ENCODE assay signal across 8 cellular contexts in genomic region chr3:48952510-48953118, GRCh38. TPM values are rescaled to one million over a fixed set of nuclear protein-coding genes. Genes with fewer than 3 reads are reported as not detected.
DNase-seq lines count a peak whose midpoint lies in the region; ATAC-seq and TF ChIP-seq lines count a peak whose summit lies in the region.

No MANE protein-coding gene starts in this region.

- H3K27ac ChIP-seq in heart right ventricle: no peak overlapping the region

- DNase-seq in Calu3 (peak; percentile 60), NAMALWA (ENCODE audit: low spot score) (peak; percentile 4), heart right ventricle (peak; percentile 22 to 24), GM19240 (ENCODE audit: insufficient read length, low spot score) (no peak)
- peak; percentile 44 for DNase-seq in activated T-cell treated with anti-CD3 and anti-CD28 coated beads, Interleukin-2, amount 50 U/mL, for 4 hours
- DNase-seq in stimulated activated CD4-positive, alpha-beta T cell treated with anti-CD3 and anti-CD28 coated beads, Interleukin-2, amount 100 ng/mL, for 24 hours: peak; percentile 23 to 49

- H3K4me3 ChIP-seq in heart right ventricle: no peak overlapping the region

- BruUV-seq in Calu3 (replicated peaks; lab: Mats Ljungman, UMichigan): no TSS peak

- no peaks in the 10 kb centered on the region for H3K9me3 ChIP-seq in heart right ventricle

- no peaks in the 10 kb centered on the region for H3K27me3 ChIP-seq in heart right ventricle

- H3K4me3 Mint-ChIP-seq in Calu3 (ENCODE audit: low read depth, unreplicated experiment): no peak overlapping the region
- H3K4me3 Mint-ChIP-seq in activated T-cell treated with anti-CD3 and anti-CD28 coated beads, Interleukin-2, amount 50 U/mL, for 4 hours: no peak overlapping the region

- CTCF ChIA-PET in Calu3 (lab: Charles Lee): interaction anchor here (1.0 kb wide), 1 partner anchor 213 kb away, joined by 3 read pairs; no protein-coding TSS in a partner anchor

- peaks cover 24% of the 10 kb centered on the region for H3K36me3 Mint-ChIP-seq in Calu3 (ENCODE audit: insufficient read depth, unreplicated experiment)
- H3K36me3 Mint-ChIP-seq in activated T-cell treated with anti-CD3 and anti-CD28 coated beads, Interleukin-2, amount 50 U/mL, for 4 hours (ENCODE audit: insufficient read depth): peaks cover 15% of the 10 kb centered on the region

- H3K27ac Mint-ChIP-seq in Calu3 (ENCODE audit: unreplicated experiment): peak overlapping the region; percentile 16

- WGBS in heart right ventricle, 2 donors: 76 to 82% methylated on average over 8 of the region's 8 CpGs

- no peaks in the 10 kb centered on the region for H3K9me3 Mint-ChIP-seq in Calu3 (ENCODE audit: low read depth, unreplicated experiment)
- no peaks in the 10 kb centered on the region for H3K9me3 Mint-ChIP-seq in activated T-cell treated with anti-CD3 and anti-CD28 coated beads, Interleukin-2, amount 50 U/mL, for 4 hours

- H3K4me1 ChIP-seq in heart right ventricle: peaks cover 0 to 39% (median 14%) of the 10 kb centered on the region in 9 donors

- H3K36me3 ChIP-seq in heart right ventricle: peaks cover 0 to 43% (median 15%) of the 10 kb centered on the region in 9 donors

- TF ChIP-seq CTCF in Calu3 (IDR thresholded peaks at IDR 0.05; ENCODE audit: unreplicated experiment) (no peak), heart right ventricle (IDR thresholded peaks at IDR 0.05) (peak in 7 of 9 donors; percentile 30 to 60 (median 51))

- no peaks in the 10 kb centered on the region for H3K27me3 Mint-ChIP-seq in Calu3 (ENCODE audit: unreplicated experiment)
- H3K27me3 Mint-ChIP-seq in activated T-cell treated with anti-CD3 and anti-CD28 coated beads, Interleukin-2, amount 50 U/mL, for 4 hours (ENCODE audit: low read depth): no peaks in the 10 kb centered on the region

- H3K4me1 Mint-ChIP-seq in Calu3 (ENCODE audit: low read depth, unreplicated experiment): peaks cover 10% of the 10 kb centered on the region
- peaks cover 17% of the 10 kb centered on the region for H3K4me1 Mint-ChIP-seq in activated T-cell treated with anti-CD3 and anti-CD28 coated beads, Interleukin-2, amount 50 U/mL, for 4 hours (ENCODE audit: low read depth)

- intact Hi-C loops in Calu3 (cut with micrococcal nuclease; ENCODE audit: unreplicated experiment): no loop called here
- intact Hi-C loops in heart right ventricle (cut with DNase I): no loop called here

- peak in 1 of 2 donors; percentile 57 for ATAC-seq in activated T-cell treated with anti-CD3 and anti-CD28 coated beads, Interleukin-2, amount 50 U/mL, for 4 hours
- ATAC-seq in heart right ventricle (peak in 7 of 8 donors; percentile 16 to 54 (median 41)), HG03139 (IDR thresholded peaks at IDR 0.05; ENCODE audit: unreplicated experiment) (no peak), HG03521 (IDR thresholded peaks at IDR 0.05; ENCODE audit: unreplicated experiment) (no peak)

RNA-seq across cellular contexts. Expression of gene ARIH2, which starts 34.0 kb away (rescaled TPM):
- 98.4 and 109 TPM in 2 replicates for total RNA-seq in Calu3 (2022)
- total RNA-seq in activated T-cell treated with anti-CD3 and anti-CD28 coated beads, Interleukin-2, amount 50 U/mL, for 4 hours: 100 to 1,000 TPM; 144 to 161 (median 146) TPM
- 100 to 1,000 TPM in 9 of 10 donors, 10 to 100 TPM in 1; 84.0 to 177 (median 147) TPM for total RNA-seq in heart right ventricle
- polyA plus RNA-seq in heart right ventricle: 100 to 1,000 TPM in 1 of 2 donors, 10 to 100 TPM in 1; 41.9 to 104 TPM

RNA-seq across cellular contexts. Expression of gene P4HTM, which starts 37.4 kb away (rescaled TPM):
- total RNA-seq in Calu3 (2022) (63.0 and 72.0 TPM in 2 replicates), heart right ventricle (10 to 100 TPM; 23.8 to 41.7 (median 30.8) TPM)
- 10 to 100 TPM; 25.7 to 28.2 (median 26.3) TPM for total RNA-seq in activated T-cell treated with anti-CD3 and anti-CD28 coated beads, Interleukin-2, amount 50 U/mL, for 4 hours
- polyA plus RNA-seq in heart right ventricle: 10 to 100 TPM; 25.8 to 30.9 TPM

RNA-seq across cellular contexts. Expression of gene SLC25A20, which starts 53.9 kb away (rescaled TPM):
- 7.9 and 11.4 TPM in 2 replicates for total RNA-seq in Calu3 (2022)
- 10 to 100 TPM; 13.9 to 19.0 (median 17.5) TPM for total RNA-seq in activated T-cell treated with anti-CD3 and anti-CD28 coated beads, Interleukin-2, amount 50 U/mL, for 4 hours
- 100 to 1,000 TPM in 1 of 10 donors, 10 to 100 TPM in 9; 42.5 to 129 (median 82.6) TPM for total RNA-seq in heart right ventricle
- polyA plus RNA-seq in heart right ventricle: 10 to 100 TPM; 36.7 to 45.7 TPM

RNA-seq across cellular contexts. Expression of gene WDR6, which starts 54.6 kb away (rescaled TPM):
- total RNA-seq in Calu3 (2022) (113 and 138 TPM in 2 replicates), heart right ventricle (10 to 100 TPM; 70.4 to 98.8 (median 76.5) TPM)
- 100 to 1,000 TPM; 147 to 163 (median 155) TPM for total RNA-seq in activated T-cell treated with anti-CD3 and anti-CD28 coated beads, Interleukin-2, amount 50 U/mL, for 4 hours
- polyA plus RNA-seq in heart right ventricle: 100 to 1,000 TPM in 1 of 2 donors, 10 to 100 TPM in 1; 77.5 to 126 TPM

Comparison
In these comparisons a context has a peak if more than half of its experiments do, and no peak if none do; other contexts are left out.
1. ATAC-seq: peak in heart right ventricle (7 of 8); none in HG03139 (single experiment) and HG03521 (single experiment).